9 cellular contexts compared by ENCODE assay signal in the genomic region with DNA sequence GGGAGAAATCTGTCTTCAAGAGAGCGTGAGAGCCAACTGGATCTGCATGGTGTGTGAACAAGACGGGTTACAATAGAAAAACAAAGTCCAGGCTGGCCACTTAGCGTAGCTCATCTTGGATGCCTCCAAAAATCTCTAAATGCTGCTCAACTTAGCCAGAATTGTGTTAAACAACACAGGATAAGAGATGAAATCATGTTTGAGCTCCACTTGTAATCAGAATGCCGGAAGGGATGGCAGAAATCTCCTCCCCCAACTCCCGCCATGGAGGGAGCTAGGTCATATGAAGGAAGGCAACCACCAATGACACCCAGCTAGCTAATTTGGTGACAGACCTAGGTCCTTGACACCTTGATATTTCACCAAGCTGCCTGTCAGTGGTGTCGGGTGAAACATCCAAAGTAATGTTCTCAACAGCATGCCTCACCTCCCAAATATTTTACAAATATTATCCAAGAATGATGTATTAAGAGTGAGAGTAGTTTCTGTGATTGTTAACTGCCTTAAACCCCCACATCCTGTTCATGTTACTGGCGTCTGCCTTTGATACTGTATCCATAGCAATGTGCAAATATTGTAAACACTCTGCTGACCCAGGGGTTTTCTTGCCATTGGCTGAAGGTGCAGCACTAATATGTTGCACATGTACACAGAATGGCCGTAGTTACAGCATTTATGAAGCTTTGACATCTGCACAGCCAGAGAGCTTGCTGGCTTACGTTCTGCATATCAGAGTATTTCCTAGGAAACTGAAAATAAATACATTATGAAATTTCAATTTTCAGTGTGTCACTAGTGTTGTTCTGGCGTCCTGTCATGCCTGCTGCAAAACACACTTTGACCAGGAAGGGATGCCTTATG. TPM values are rescaled to one million over a fixed set of nuclear protein-coding genes. Genes with fewer than 3 reads are reported as not detected.
DNase-seq lines count a peak whose midpoint lies in the region; ATAC-seq and TF ChIP-seq lines count a peak whose summit lies in the region.
"Had no signal": no experiment of that assay in that cellular context is flagged by ENCODE, and none has a peak within 500 bp of the region (broad histone marks: within the 10 kb centered on the region; RNA-seq: fewer than 3 reads in every experiment).

No MANE protein-coding gene starts in this region.

- H3K4me3 ChIP-seq in cardiac fibroblast (replicated peaks in 1 of 2; ENCODE audit: low read depth in 2 of 2, low read length in 2 of 2) (no peak overlapping the region), neuronal stem cell (ENCODE audit: low read length in 2 of 2) (no peak overlapping the region)
- H3K4me3 ChIP-seq: tibial nerve had no signal

- no peak for TF ChIP-seq CTCF in cardiac fibroblast (IDR thresholded peaks at IDR 0.05; ENCODE audit: low read depth, low read length)

- no peak overlapping the region for H2BK12ac ChIP-seq in neuronal stem cell (ENCODE audit: low read length)

- no peak overlapping the region for H3K23ac ChIP-seq in neuronal stem cell (ENCODE audit: low read depth, low read length, poor library complexity)

- no peak overlapping the region for H3K27ac ChIP-seq in neuronal stem cell (replicated peaks; ENCODE audit: low read length)

- no peak overlapping the region for H2BK120ac ChIP-seq in neuronal stem cell (ENCODE audit: low read depth, low read length)

- no peaks in the 10 kb centered on the region for H3K27me3 ChIP-seq in neuronal stem cell (ENCODE audit: control insufficient read depth in 3 of 3, insufficient read depth in 3 of 3, low read depth in 1 of 3, low read length in 3 of 3)
- H3K27me3 ChIP-seq: tibial nerve had no signal

- H3K79me1 ChIP-seq in neuronal stem cell (ENCODE audit: low read depth, low read length): no peaks in the 10 kb centered on the region

- peak; percentile 90 for ATAC-seq in GM18511 (IDR thresholded peaks at IDR 0.05; ENCODE audit: unreplicated experiment)
- ATAC-seq in HG03103 (IDR thresholded peaks at IDR 0.05; ENCODE audit: low read depth, unreplicated experiment): peak; percentile 83
- no peak for ATAC-seq in HG03025 (IDR thresholded peaks at IDR 0.05; ENCODE audit: low FRiP score, unreplicated experiment)

- no peak overlapping the region for H3K14ac ChIP-seq in neuronal stem cell (ENCODE audit: low read length)

- H3K9me3 ChIP-seq in neuronal stem cell (replicated peaks in 1 of 2; ENCODE audit: control insufficient read depth in 2 of 2, insufficient read depth in 1 of 2, low read depth in 1 of 2, low read length in 2 of 2): peaks cover 0 to 12% of the 10 kb centered on the region in 2 donors

- peak overlapping the region; percentile 49 for H2AFZ ChIP-seq in neuronal stem cell (ENCODE audit: low read length)

- no peak overlapping the region for H3K4ac ChIP-seq in neuronal stem cell (ENCODE audit: low read length)

- no peak overlapping the region for H3K9ac ChIP-seq in neuronal stem cell (ENCODE audit: low read depth, low read length, poor library complexity)

- peaks cover 0 to 5% of the 10 kb centered on the region in 2 donors for H3K4me1 ChIP-seq in neuronal stem cell (ENCODE audit: control insufficient read depth in 2 of 2, insufficient read depth in 1 of 2, low read depth in 1 of 2, low read length in 2 of 2)

- H3K18ac ChIP-seq in neuronal stem cell (ENCODE audit: low read length): no peak overlapping the region

- H2BK5ac ChIP-seq in neuronal stem cell (ENCODE audit: low read length): no peak overlapping the region

- H3K4me2 ChIP-seq in neuronal stem cell (ENCODE audit: insufficient read depth, low read length, poor library complexity, severe bottlenecking): no peak overlapping the region

- no peak overlapping the region for H2AK5ac ChIP-seq in neuronal stem cell (ENCODE audit: low read depth, low read length)

- no peak overlapping the region for H2BK15ac ChIP-seq in neuronal stem cell (ENCODE audit: low read length)

- H3K36me3 ChIP-seq in neuronal stem cell (replicated peaks in 1 of 2; ENCODE audit: control insufficient read depth in 2 of 2, insufficient read depth in 2 of 2, low read length in 2 of 2): no peaks in the 10 kb centered on the region
- H3K36me3 ChIP-seq: tibial nerve had no signal

- DNase-seq in cardiac fibroblast (ENCODE audit: low read depth in 2 of 2) (peak; percentile 68 to 91), neuronal stem cell (ENCODE audit: low spot score) (no peak), cortex of kidney (lab: John Stamatoyannopoulos, UW) (no peak), NCI-H1105 (lab: John Stamatoyannopoulos, UW) (no peak)
- no peak for DNase-seq in NK-92 treated with Interleukin-12 subunit alpha and Interleukin-12 subunit beta, amount 100 ng/mL, for 24 hours (lab: John Stamatoyannopoulos, UW)

- WGBS in neuronal stem cell (ENCODE audit: extremely low coverage in 2 of 2, insufficient read length in 2 of 2, insufficient replicate concordance in 1 of 2), 2 donors: no CpG with 5 or more reads among the region's 10 CpGs

- no peak overlapping the region for H4K91ac ChIP-seq in neuronal stem cell (ENCODE audit: low read depth, low read length, poor library complexity)

- no peak overlapping the region for H4K8ac ChIP-seq in neuronal stem cell (ENCODE audit: low read depth, low read length)

RNA-seq across cellular contexts. Expression of a gene that starts 25.8 kb away (rescaled TPM):
- 35.3 TPM for polyA plus RNA-seq in neuronal stem cell (2013, experiment 1 of 2)
- 36.1 TPM for polyA plus RNA-seq in neuronal stem cell (2013, experiment 2 of 2)

RNA-seq across cellular contexts. Expression of a gene that starts 28.2 kb away (rescaled TPM):
- polyA plus RNA-seq in neuronal stem cell (2013, experiment 1 of 2): 1.3 TPM
- 1.3 TPM for polyA plus RNA-seq in neuronal stem cell (2013, experiment 2 of 2)

Comparison
In these comparisons a context has a peak if more than half of its experiments do, and no peak if none do; other contexts are left out.
1. DNase-seq: peak in cardiac fibroblast (2 of 2); none in neuronal stem cell (single experiment), NK-92 treated with Interleukin-12 subunit alpha and Interleukin-12 subunit beta, amount 100 ng/mL, for 24 hours (single experiment), cortex of kidney (single experiment) and NCI-H1105 (single experiment).